ENCODE assay signal across 31 cellular contexts in genomic region chr13:25864116-25864515, GRCh38.
"Had no signal": no experiment of that assay in that cellular context is flagged by ENCODE, and none has a peak within 500 bp of the region (broad histone marks: within the 10 kb centered on the region; RNA-seq: fewer than 3 reads in every experiment).

No MANE protein-coding gene starts in this region.

- H3K36me3 ChIP-seq: Peyer's patch, SJSA1, WERI-Rb-1 had no signal

- H3K4me1 ChIP-seq: Peyer's patch had no signal

- H3K9me3 ChIP-seq: Peyer's patch, SJSA1 had no signal

- H3K4me3 ChIP-seq: Peyer's patch, SJSA1 had no signal

- H3K27ac ChIP-seq: Peyer's patch, SJSA1, WERI-Rb-1 had no signal

- H3K27me3 ChIP-seq: Peyer's patch, SJSA1 had no signal

- DNase-seq: activated CD4-positive, alpha-beta memory T cell treated with anti-CD3 and anti-CD28 coated beads, Interleukin-2, amount 10 ng/mL, durations not matched to agents 7 days and 5 days; activated CD4-positive, alpha-beta T cell treated with anti-CD3 and anti-CD28 coated beads for 1 hour; activated CD4-positive, alpha-beta T cell treated with anti-CD3 and anti-CD28 coated beads for 48 hours; activated CD4-positive, CD25-positive, alpha-beta regulatory T cell; activated CD8-positive, alpha-beta memory T cell treated with anti-CD3 and anti-CD28 coated beads for 24 hours; activated CD8-positive, alpha-beta memory T cell treated with anti-CD3 and anti-CD28 coated beads, Interleukin-2, amount 10 ng/mL, durations not matched to agents 7 days and 5 days; activated CD8-positive, alpha-beta memory T cell treated with anti-CD3 and anti-CD28 coated beads, Interleukin-2, amount 50 U/mL, for 48 hours; activated effector memory CD4-positive, alpha-beta T cell treated with Interleukin-2 at 50 U/mL for 16 hours; activated naive CD4-positive, alpha-beta T cell treated with anti-CD3 and anti-CD28 coated beads, Interleukin-2, amount 10 ng/mL, durations not matched to agents 7 days and 5 days; activated naive CD8-positive, alpha-beta T cell treated with anti-CD3 and anti-CD28 coated beads, Interleukin-2, amount 50 U/mL, for 24 hours; activated T-cell treated with anti-CD3 and anti-CD28 coated beads, Interleukin-2, amount 50 U/mL, for 48 hours; KG1; MM.1S; MV-4-11; NCI-H1092; NCI-H1417 treated with DMSO at 0.1 percent for 48 hours; NCI-H187 treated with DMSO at 0.1 percent for 48 hours; NCI-H2081 treated with DMSO at 0.1 percent for 48 hours; NCI-H2171 treated with DMSO at 0.1 percent for 48 hours; NCI-H2227 treated with DMSO at 0.1 percent for 48 hours; NCI-H526; NCI-H748 treated with DMSO at 0.1 percent for 48 hours; PC-3; Peyer's patch; RPMI8226; SHP77 treated with DMSO at 0.1 percent for 48 hours; T-cell; T-helper 17 cell; T-helper 9 cell; WERI-Rb-1 had no signal
